In the genomic region with DNA sequence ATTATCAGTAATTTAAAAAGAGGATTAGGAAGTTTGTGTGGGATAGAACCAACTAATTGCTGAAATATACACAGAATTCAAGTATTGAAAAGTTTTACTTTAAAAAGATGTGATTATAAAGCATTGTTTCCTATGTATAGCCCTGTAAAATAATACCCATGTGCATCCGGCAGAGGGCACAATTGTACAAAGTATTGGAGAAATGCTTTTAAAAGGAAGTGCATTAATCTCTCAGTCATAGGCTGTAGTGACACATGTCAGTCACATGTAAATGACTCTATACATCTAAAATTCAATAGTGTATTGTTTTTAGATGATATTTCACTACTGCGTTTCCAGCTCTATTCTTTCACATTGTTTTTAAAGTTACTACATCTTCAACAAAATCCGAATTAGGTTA, we compare ENCODE assay signal across 7 cellular contexts. TPM values are rescaled to one million over a fixed set of nuclear protein-coding genes. Genes with fewer than 3 reads are reported as not detected.
DNase-seq lines count a peak whose midpoint lies in the region; ATAC-seq and TF ChIP-seq lines count a peak whose summit lies in the region.

No MANE protein-coding gene starts in this region.

- no peak overlapping the region for H3K4me3 ChIP-seq in GM12865 (ENCODE audit: low read depth, low read length)

- H3K27me3 Mint-ChIP-seq in activated CD4-positive, alpha-beta T cell treated with anti-CD3 and anti-CD28 coated beads, Interleukin-2, amount 10 ng/mL, durations not matched to agents 7 days and 5 days, result peaks cover 15% of the 10 kb centered on the region
- peaks cover 10 to 15% of the 10 kb centered on the region in 2 donors for H3K27me3 Mint-ChIP-seq in effector memory CD8-positive, alpha-beta T cell
- peaks cover 10 to 48% of the 10 kb centered on the region in 2 donors for H3K27me3 Mint-ChIP-seq in natural killer cell (ENCODE audit: low read depth in 2 of 2)
- no peaks in the 10 kb centered on the region for H3K27me3 Mint-ChIP-seq in type B pancreatic cell

- intact Hi-C loops in natural killer cell (cut with micrococcal nuclease), result loop anchor here (1.0 to 10.0 kb wide), 3 partner anchors 488 to 1225 kb away; partner anchors contain the start of gene GLRA2

- ATAC-seq in HG02571 (IDR thresholded peaks at IDR 0.05; ENCODE audit: unreplicated experiment) (peak; percentile 82), natural killer cell (peak; percentile 82 to 92 (median 84))
- peak; percentile 87 for ATAC-seq in effector memory CD8-positive, alpha-beta T cell (replicated peaks)

- CTCF ChIA-PET in activated CD4-positive, alpha-beta T cell treated with anti-CD3 and anti-CD28 coated beads, Interleukin-2, amount 10 ng/mL, durations not matched to agents 7 days and 5 days (lab: Charles Lee), result no interaction called here

- H3K9me3 Mint-ChIP-seq in activated CD4-positive, alpha-beta T cell treated with anti-CD3 and anti-CD28 coated beads, Interleukin-2, amount 10 ng/mL, durations not matched to agents 7 days and 5 days, result no peaks in the 10 kb centered on the region
- H3K9me3 Mint-ChIP-seq in effector memory CD8-positive, alpha-beta T cell, result no peaks in the 10 kb centered on the region
- H3K9me3 Mint-ChIP-seq in natural killer cell (no peaks in the 10 kb centered on the region), type B pancreatic cell (no peaks in the 10 kb centered on the region)

- POLR2A ChIA-PET in activated CD4-positive, alpha-beta T cell treated with anti-CD3 and anti-CD28 coated beads, Interleukin-2, amount 10 ng/mL, durations not matched to agents 7 days and 5 days (lab: Charles Lee), result no interaction called here

- H3K36me3 Mint-ChIP-seq in activated CD4-positive, alpha-beta T cell treated with anti-CD3 and anti-CD28 coated beads, Interleukin-2, amount 10 ng/mL, durations not matched to agents 7 days and 5 days (ENCODE audit: low read depth), result no peaks in the 10 kb centered on the region
- H3K36me3 Mint-ChIP-seq in effector memory CD8-positive, alpha-beta T cell (ENCODE audit: insufficient read depth), result peaks cover 3% of the 10 kb centered on the region
- no peaks in the 10 kb centered on the region for H3K36me3 Mint-ChIP-seq in natural killer cell
- no peaks in the 10 kb centered on the region for H3K36me3 Mint-ChIP-seq in type B pancreatic cell

- no peak overlapping the region for H3K4me3 Mint-ChIP-seq in activated CD4-positive, alpha-beta T cell treated with anti-CD3 and anti-CD28 coated beads, Interleukin-2, amount 10 ng/mL, durations not matched to agents 7 days and 5 days
- no peak overlapping the region for H3K4me3 Mint-ChIP-seq in effector memory CD8-positive, alpha-beta T cell
- no peak overlapping the region for H3K4me3 Mint-ChIP-seq in natural killer cell
- H3K4me3 Mint-ChIP-seq in type B pancreatic cell, result no peak overlapping the region

- no peak overlapping the region for H3K27ac Mint-ChIP-seq in activated CD4-positive, alpha-beta T cell treated with anti-CD3 and anti-CD28 coated beads, Interleukin-2, amount 10 ng/mL, durations not matched to agents 7 days and 5 days
- H3K27ac Mint-ChIP-seq in effector memory CD8-positive, alpha-beta T cell, result no peak overlapping the region
- H3K27ac Mint-ChIP-seq in natural killer cell (no peak overlapping the region), type B pancreatic cell (no peak overlapping the region)

- TF ChIP-seq CTCF in GM12865 (IDR thresholded peaks at IDR 0.05; ENCODE audit: insufficient read depth, low read depth, low read length, missing control alignments) (peak; percentile 38), natural killer cell (IDR thresholded peaks at IDR 0.05) (peak; percentile 70), type B pancreatic cell (conservative IDR thresholded peaks at IDR 0.05) (peak; percentile 83)

- DNase-seq in GM12865 (ENCODE audit: low read depth) (peak; percentile 63), NCI-H2171 treated with DMSO at 0.1 percent for 48 hours (lab: John Stamatoyannopoulos, UW) (peak; percentile 31), natural killer cell (no peak), type B pancreatic cell (ENCODE audit: extremely low spot score, unreplicated experiment) (no peak)
- peak; percentile 72 for DNase-seq in activated CD4-positive, alpha-beta T cell treated with anti-CD3 and anti-CD28 coated beads, Interleukin-2, amount 10 ng/mL, durations not matched to agents 7 days and 5 days
- DNase-seq in effector memory CD8-positive, alpha-beta T cell, result peak; percentile 47 to 53 (median 53)

- no peaks in the 10 kb centered on the region for H3K4me1 Mint-ChIP-seq in activated CD4-positive, alpha-beta T cell treated with anti-CD3 and anti-CD28 coated beads, Interleukin-2, amount 10 ng/mL, durations not matched to agents 7 days and 5 days
- H3K4me1 Mint-ChIP-seq in effector memory CD8-positive, alpha-beta T cell (ENCODE audit: low read depth in 2 of 2), result no peaks in the 10 kb centered on the region
- H3K4me1 Mint-ChIP-seq in natural killer cell (no peaks in the 10 kb centered on the region), type B pancreatic cell (ENCODE audit: unreplicated experiment) (no peaks in the 10 kb centered on the region)

RNA-seq across cellular contexts. Expression of gene GEMIN8, which starts 9.7 kb away (rescaled TPM):
- total RNA-seq in activated CD4-positive, alpha-beta T cell treated with anti-CD3 and anti-CD28 coated beads, Interleukin-2, amount 10 ng/mL, durations not matched to agents 7 days and 5 days, result 10 to 100 TPM; 17.4 to 17.5 TPM
- 10 to 100 TPM in 1 of 3 donors, 1 to 10 TPM in 2; 8.8 to 13.4 (median 9.7) TPM for total RNA-seq in natural killer cell
- total RNA-seq in type B pancreatic cell (ENCODE audit: low replicate concordance), result 18.7 and 19.8 TPM in 2 replicates

Comparison
In these comparisons a context has a peak if more than half of its experiments do, and no peak if none do; other contexts are left out.
1. DNase-seq: peak in GM12865 (single experiment), NCI-H2171 treated with DMSO at 0.1 percent for 48 hours (single experiment), activated CD4-positive, alpha-beta T cell treated with anti-CD3 and anti-CD28 coated beads, Interleukin-2, amount 10 ng/mL, durations not matched to agents 7 days and 5 days (single experiment) and effector memory CD8-positive, alpha-beta T cell (3 of 3); none in natural killer cell (single experiment) and type B pancreatic cell (single experiment).
2. Peak in every context shown above with its lines, with median percentiles within 50 percentile points of each other: CTCF ChIP-seq and ATAC-seq.